ENCODE assay signal across 2 cellular contexts in genomic region chr20:38447251-38447661, GRCh38.
TF ChIP-seq lines count a peak whose summit lies in the region.

No MANE protein-coding gene starts in this region.

TF ChIP-seq in GM12878, 131 proteins besides CTCF, POLR2A, EP300 and RAD21:
- TF ChIP-seq RELB (IDR thresholded peaks at IDR 0.05; ENCODE audit: low read depth) (no peak), YY1 (IDR thresholded peaks at IDR 0.05; ENCODE audit: low read depth, low read length) (peak; percentile 79)
TF ChIP-seq in GM12878: peak in this region for 1.

TF ChIP-seq in HepG2, 621 proteins besides CTCF, POLR2A, EP300 and RAD21 (continues in another document):
- TF ChIP-seq MTF2 (CRISPR knock-in tag; IDR thresholded peaks at IDR 0.05; ENCODE audit: borderline replicate concordance) = 0 out of 2 replicates have a peak, but pooled peaks have one; percentile 0
- no peak for TF ChIP-seq LCORL (IDR thresholded peaks at IDR 0.05)
- TF ChIP-seq LCORL (CRISPR knock-in tag; IDR thresholded peaks at IDR 0.05) = peak; percentile 2; the same call in 1 of the 2 replicates
- no peak for TF ChIP-seq NFAT5 (CRISPR knock-in tag; IDR thresholded peaks at IDR 0.05)
- no peak for TF ChIP-seq POGZ (CRISPR knock-in tag; IDR thresholded peaks at IDR 0.05)
- no peak for TF ChIP-seq ZBTB40 (IDR thresholded peaks at IDR 0.05)
- no peak for TF ChIP-seq ZBTB40 (CRISPR knock-in tag; IDR thresholded peaks at IDR 0.05)
- TF ChIP-seq ZNF441 (CRISPR knock-in tag; IDR thresholded peaks at IDR 0.05; ENCODE audit: borderline replicate concordance) = peak; percentile 72; the same call in 1 of the 2 replicates
- TF ChIP-seq RFXANK (CRISPR knock-in tag; IDR thresholded peaks at IDR 0.05) = 0 out of 2 replicates have a peak, but pooled peaks have one; percentile 33
- no peak for TF ChIP-seq ZNF350 (CRISPR knock-in tag; IDR thresholded peaks at IDR 0.05; ENCODE audit: borderline replicate concordance, low read depth)
- TF ChIP-seq ZNF512B (CRISPR knock-in tag; IDR thresholded peaks at IDR 0.05; ENCODE audit: borderline replicate concordance) = 0 out of 2 replicates have a peak, but pooled peaks have one; percentile 5
- TF ChIP-seq ZBTB34 (CRISPR knock-in tag; IDR thresholded peaks at IDR 0.05) = 0 out of 2 replicates have a peak, but pooled peaks have one; percentile 9
- 0 out of 2 replicates have a peak, but pooled peaks have one; percentile 0 for TF ChIP-seq ZNF276 (CRISPR knock-in tag; IDR thresholded peaks at IDR 0.05; ENCODE audit: low read depth)
- TF ChIP-seq PRDM4 (CRISPR knock-in tag; IDR thresholded peaks at IDR 0.05; ENCODE audit: borderline replicate concordance) = 0 out of 2 replicates have a peak, but pooled peaks have one; percentile 33
- TF ChIP-seq HNF1B (CRISPR knock-in tag; IDR thresholded peaks at IDR 0.05) = no peak
- TF ChIP-seq CHD4 (IDR thresholded peaks at IDR 0.05; ENCODE audit: borderline replicate concordance, low read length) = 0 out of 2 replicates have a peak, but pooled peaks have one; percentile 20
- TF ChIP-seq ZEB1 (IDR thresholded peaks at IDR 0.05; ENCODE audit: insufficient replicate concordance, low read depth) = peak; percentile 10
- no peak for TF ChIP-seq ZNF232 (CRISPR knock-in tag; IDR thresholded peaks at IDR 0.05; ENCODE audit: borderline replicate concordance)
- peak; percentile 95; the same call in 1 of the 2 replicates for TF ChIP-seq FOXO4 (CRISPR knock-in tag; conservative IDR thresholded peaks at IDR 0.05)
- no peak for TF ChIP-seq ATF7-NPFF (CRISPR knock-in tag; IDR thresholded peaks at IDR 0.05; ENCODE audit: low read depth)
